13 cellular contexts compared by ENCODE assay signal in genomic region chr11:111731839-111732238, GRCh38. TPM values are rescaled to one million over a fixed set of nuclear protein-coding genes. Genes with fewer than 3 reads are reported as not detected.
DNase-seq lines count a peak whose midpoint lies in the region; ATAC-seq and TF ChIP-seq lines count a peak whose summit lies in the region.
"Had no signal": no experiment of that assay in that cellular context is flagged by ENCODE, and none has a peak within 500 bp of the region (broad histone marks: within the 10 kb centered on the region; RNA-seq: fewer than 3 reads in every experiment).

No MANE protein-coding gene starts in this region.

- H2AFZ ChIP-seq in PC-3 (ENCODE audit: low read length): no peak overlapping the region

- peak overlapping the region; percentile 67 for H3K9ac ChIP-seq in PC-3 (ENCODE audit: low read length)

- BruUV-seq in PC-3 (replicated peaks; lab: Mats Ljungman, UMichigan): no TSS peak

- H3K4me1 Mint-ChIP-seq in chondrocyte (ENCODE audit: low read depth) (peaks cover 69% of the 10 kb centered on the region), mesothelial cell of epicardium (peaks cover 47% of the 10 kb centered on the region)
- no peaks in the 10 kb centered on the region for H3K4me1 Mint-ChIP-seq in T-helper 2 cell treated with Interferon-gamma antibody and Interleukin-4, amounts not matched to agents 5 μg/mL and 100 μg/mL, for 36 hours (ENCODE audit: low read depth)

- peaks cover 6% of the 10 kb centered on the region for H3F3A ChIP-seq in PC-3 (ENCODE audit: low read length, unreplicated experiment)

- TF ChIP-seq CTCF in PC-3 (conservative IDR thresholded peaks at IDR 0.05; ENCODE audit: low read depth, low read length): no peak
- no peak for TF ChIP-seq CTCF in chondrocyte (IDR thresholded peaks at IDR 0.05)
- no peak for TF ChIP-seq CTCF in mesothelial cell of epicardium (IDR thresholded peaks at IDR 0.05; ENCODE audit: unreplicated experiment)

- no peaks in the 10 kb centered on the region for H3K9me3 ChIP-seq in PC-3 (ENCODE audit: low read length)
- H3K9me3 ChIP-seq: HAP-1, mucosa of descending colon had no signal

- no peak for ATAC-seq in PC-3

- H3K27me3 Mint-ChIP-seq in chondrocyte (ENCODE audit: low read depth): no peaks in the 10 kb centered on the region
- no peaks in the 10 kb centered on the region for H3K27me3 Mint-ChIP-seq in mesothelial cell of epicardium (ENCODE audit: low read depth)
- H3K27me3 Mint-ChIP-seq in T-helper 2 cell treated with Interferon-gamma antibody and Interleukin-4, amounts not matched to agents 5 μg/mL and 100 μg/mL, for 36 hours (ENCODE audit: low read depth): no peaks in the 10 kb centered on the region

- H3K4me3 Mint-ChIP-seq in chondrocyte (ENCODE audit: unreplicated experiment) (no peak overlapping the region), mesothelial cell of epicardium (no peak overlapping the region)
- H3K4me3 Mint-ChIP-seq in T-helper 2 cell treated with Interferon-gamma antibody and Interleukin-4, amounts not matched to agents 5 μg/mL and 100 μg/mL, for 36 hours: no peak overlapping the region

- no peak overlapping the region for H3K4me3 ChIP-seq in PC-3 (ENCODE audit: low read length)
- H3K4me3 ChIP-seq: HAP-1, mucosa of descending colon had no signal

- CTCF ChIA-PET in PC-3 (lab: Charles Lee): no interaction called here

- H3K4me1 ChIP-seq in PC-3 (ENCODE audit: insufficient read depth, low read length): peaks cover 43% of the 10 kb centered on the region
- H3K4me1 ChIP-seq: HAP-1 had no signal

- H3K79me2 ChIP-seq in PC-3 (ENCODE audit: low read length): no peaks in the 10 kb centered on the region

- H3K36me3 ChIP-seq in PC-3 (ENCODE audit: low read depth, low read length): no peaks in the 10 kb centered on the region
- H3K36me3 ChIP-seq: HAP-1 had no signal

- peak overlapping the region; percentile 66 for H3K27ac Mint-ChIP-seq in chondrocyte (ENCODE audit: unreplicated experiment)
- peak overlapping the region; percentile 14 for H3K27ac Mint-ChIP-seq in mesothelial cell of epicardium
- H3K27ac Mint-ChIP-seq in T-helper 2 cell treated with Interferon-gamma antibody and Interleukin-4, amounts not matched to agents 5 μg/mL and 100 μg/mL, for 36 hours: no peak overlapping the region

- H3K36me3 Mint-ChIP-seq in chondrocyte (ENCODE audit: low read depth) (no peaks in the 10 kb centered on the region), mesothelial cell of epicardium (peaks cover 6% of the 10 kb centered on the region)
- no peaks in the 10 kb centered on the region for H3K36me3 Mint-ChIP-seq in T-helper 2 cell treated with Interferon-gamma antibody and Interleukin-4, amounts not matched to agents 5 μg/mL and 100 μg/mL, for 36 hours (ENCODE audit: low read depth)

- H3K27me3 ChIP-seq in PC-3 (ENCODE audit: low read length): no peaks in the 10 kb centered on the region

- H3K27ac ChIP-seq in PC-3 (ENCODE audit: low read length): peak overlapping the region; percentile 89

- H3K9me2 ChIP-seq in PC-3 (replicated peaks; ENCODE audit: low read length): no peaks in the 10 kb centered on the region

- no peaks in the 10 kb centered on the region for H3K9me3 Mint-ChIP-seq in chondrocyte (ENCODE audit: low read depth)
- no peaks in the 10 kb centered on the region for H3K9me3 Mint-ChIP-seq in mesothelial cell of epicardium
- no peaks in the 10 kb centered on the region for H3K9me3 Mint-ChIP-seq in T-helper 2 cell treated with Interferon-gamma antibody and Interleukin-4, amounts not matched to agents 5 μg/mL and 100 μg/mL, for 36 hours

- H4K20me1 ChIP-seq in PC-3 (ENCODE audit: low read length): no peaks in the 10 kb centered on the region

- POLR2A ChIA-PET in PC-3 (lab: Charles Lee; ENCODE audit: unreplicated experiment): interaction anchor here (0.5 kb wide), 1 partner anchor 201 kb away, joined by 3 read pairs; no protein-coding TSS in a partner anchor

- intact Hi-C loops in PC-3 (cut with micrococcal nuclease): loop anchor here (1.0 kb wide), 3 partner anchors 14 to 130 kb away; partner anchors contain the start of genes PPP2R1B and SIK2

- no peak for DNase-seq in PC-3
- DNase-seq in chondrocyte (ENCODE audit: low spot score): no peak
- no peak for DNase-seq in mesothelial cell of epicardium (ENCODE audit: low spot score in 2 of 2, unreplicated experiment in 2 of 2)
- peak; percentile 43 for DNase-seq in stromal cell of bone marrow (ENCODE audit: low read depth)
- no peak for DNase-seq in stimulated activated naive CD4-positive, alpha-beta T cell (lab: John Stamatoyannopoulos, UW)
- DNase-seq in COR-L47 (lab: John Stamatoyannopoulos, UW): no peak
- no peak for DNase-seq in stimulated activated CD4-positive, alpha-beta T cell treated with anti-CD3 and anti-CD28 coated beads, Interleukin-4, amount 100 ng/mL, for 1 hour
- no peak for DNase-seq in T-helper 2 cell treated with Interferon-gamma antibody and Interleukin-4, amounts not matched to agents 5 μg/mL and 100 μg/mL, for 36 hours (ENCODE audit: low spot score)
- DNase-seq: activated CD8-positive, alpha-beta memory T cell treated with anti-CD3 and anti-CD28 coated beads, Interleukin-2, amount 50 U/mL, for 4 hours; NCI-H526 treated with DMSO at 0.1 percent for 48 hours; SIG-M5 had no signal

- H3K4me2 ChIP-seq in PC-3 (ENCODE audit: low read length): no peak overlapping the region

RNA-seq across cellular contexts. Expression of gene PPP2R1B, which starts 34.4 kb away (rescaled TPM):
- total RNA-seq in PC-3 (2014; rRNA removed): 31.3 and 41.5 TPM in 2 replicates
- total RNA-seq in chondrocyte: 17.2 to 27.3 TPM (median 18.5 TPM) in 3 replicates
- total RNA-seq in mesothelial cell of epicardium: 29.2 to 34.8 TPM (median 33.8 TPM) in 3 replicates
